In the genomic region with DNA sequence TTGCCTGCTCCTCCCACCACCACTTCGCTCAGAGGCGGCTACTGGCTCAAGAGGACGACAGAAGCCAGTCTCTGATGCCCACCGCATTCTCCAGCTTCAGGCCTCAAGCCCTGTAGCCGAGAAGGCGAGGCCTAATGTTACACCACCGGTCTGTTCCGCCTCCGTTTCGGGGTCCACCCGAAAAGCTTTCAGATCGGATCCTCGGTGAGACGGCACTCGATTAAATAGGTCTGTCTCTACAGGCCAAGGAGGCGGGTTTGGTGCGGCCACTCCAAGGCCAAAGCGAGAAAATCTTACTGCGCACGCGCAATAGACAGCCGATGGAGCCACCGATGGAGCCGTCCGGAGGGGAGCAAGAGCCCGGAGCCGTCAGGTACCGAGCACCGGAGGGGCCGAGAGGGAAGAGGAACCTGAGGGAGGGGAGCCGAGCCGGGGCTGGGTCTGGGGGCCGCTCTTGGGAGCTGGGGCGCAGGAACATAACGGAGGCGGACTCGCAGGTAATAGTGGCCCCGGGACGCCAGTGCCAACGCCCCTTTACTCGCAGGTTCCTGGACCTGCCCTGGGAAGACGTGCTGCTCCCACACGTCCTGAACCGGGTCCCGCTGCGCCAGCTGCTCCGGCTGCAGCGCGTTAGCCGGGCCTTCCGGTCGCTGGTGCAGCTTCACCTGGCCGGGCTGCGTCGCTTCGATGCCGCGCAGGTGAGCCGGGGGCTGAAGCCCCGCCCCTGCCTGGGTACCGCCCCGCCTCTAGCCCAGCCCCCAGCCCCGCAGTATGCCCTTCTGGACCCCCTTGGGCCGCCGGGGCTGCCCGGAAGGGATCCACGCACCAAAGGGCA, we compare ENCODE assay signal across 1 cellular context.
TF ChIP-seq lines count a peak whose summit lies in the region.

Gene FBXL15, plus strand, starts transcription at position 27 of the 835 bp plus-strand sequence. Its CDS starts 294 bp downstream, at position 321.

TF ChIP-seq in K562, 482 proteins besides CTCF, POLR2A, EP300 and RAD21 (continued from another document):
- TF ChIP-seq YY1 (IDR thresholded peaks at IDR 0.05; ENCODE audit: borderline replicate concordance in 1 of 3, control insufficient read depth in 1 of 3, extremely low read depth in 1 of 3, insufficient read depth in 3 of 3, insufficient read length in 1 of 3, insufficient replicate concordance in 2 of 3, low read depth in 1 of 3, low read length in 2 of 3) (peak in 2 of 3 experiments; percentile 56 to 65), FUS (optimal IDR thresholded peaks at IDR 0.05; ENCODE audit: low read depth, low read length) (no peak), CTBP1 (IDR thresholded peaks at IDR 0.05; ENCODE audit: borderline replicate concordance) (peak; percentile 63; the same call in 1 of the 2 replicates), EHMT2 (IDR thresholded peaks at IDR 0.05) (peak; percentile 55; the same call in 1 of the 2 replicates), HLTF (IDR thresholded peaks at IDR 0.05) (peak; percentile 80; the same call in 1 of the 2 replicates), XRCC5 (IDR thresholded peaks at IDR 0.05; ENCODE audit: low read depth, low read length) (peak; percentile 97), PURB (CRISPR knock-in tag; IDR thresholded peaks at IDR 0.05; ENCODE audit: low read depth) (no peak), DIDO1 (tag; IDR thresholded peaks at IDR 0.05; ENCODE audit: low read depth) (peak; percentile 79), SP1 (CRISPR knock-in tag; IDR thresholded peaks at IDR 0.05) (peak; percentile 81), PCBP1 (IDR thresholded peaks at IDR 0.05; ENCODE audit: low read depth, low read length, poor library complexity, severe bottlenecking) (peak; percentile 51), HDAC1 (IDR thresholded peaks at IDR 0.05) (peak in 1 of 2 experiments; percentile 46; a peak in 1 of 4 replicates), SAFB (IDR thresholded peaks at IDR 0.05; ENCODE audit: borderline replicate concordance, low read depth, low read length) (no peak), ELF2 (CRISPR knock-in tag; IDR thresholded peaks at IDR 0.05) (0 out of 2 replicates have a peak, but pooled peaks have one; percentile 30), PHF20 (IDR thresholded peaks at IDR 0.05; ENCODE audit: partially characterized antibody) (peak; percentile 72), CXXC5 (CRISPR knock-in tag; IDR thresholded peaks at IDR 0.05) (peak; percentile 59; the same call in 1 of the 2 replicates), ZSCAN29 (IDR thresholded peaks at IDR 0.05) (peak; percentile 46; the same call in 1 of the 2 replicates), RBFOX2 (IDR thresholded peaks at IDR 0.05; ENCODE audit: low read depth, low read length) (peak; percentile 34; the same call in 1 of the 2 replicates), EP400 (IDR thresholded peaks at IDR 0.05) (peak; percentile 76)
- TF ChIP-seq, protein P1, sequence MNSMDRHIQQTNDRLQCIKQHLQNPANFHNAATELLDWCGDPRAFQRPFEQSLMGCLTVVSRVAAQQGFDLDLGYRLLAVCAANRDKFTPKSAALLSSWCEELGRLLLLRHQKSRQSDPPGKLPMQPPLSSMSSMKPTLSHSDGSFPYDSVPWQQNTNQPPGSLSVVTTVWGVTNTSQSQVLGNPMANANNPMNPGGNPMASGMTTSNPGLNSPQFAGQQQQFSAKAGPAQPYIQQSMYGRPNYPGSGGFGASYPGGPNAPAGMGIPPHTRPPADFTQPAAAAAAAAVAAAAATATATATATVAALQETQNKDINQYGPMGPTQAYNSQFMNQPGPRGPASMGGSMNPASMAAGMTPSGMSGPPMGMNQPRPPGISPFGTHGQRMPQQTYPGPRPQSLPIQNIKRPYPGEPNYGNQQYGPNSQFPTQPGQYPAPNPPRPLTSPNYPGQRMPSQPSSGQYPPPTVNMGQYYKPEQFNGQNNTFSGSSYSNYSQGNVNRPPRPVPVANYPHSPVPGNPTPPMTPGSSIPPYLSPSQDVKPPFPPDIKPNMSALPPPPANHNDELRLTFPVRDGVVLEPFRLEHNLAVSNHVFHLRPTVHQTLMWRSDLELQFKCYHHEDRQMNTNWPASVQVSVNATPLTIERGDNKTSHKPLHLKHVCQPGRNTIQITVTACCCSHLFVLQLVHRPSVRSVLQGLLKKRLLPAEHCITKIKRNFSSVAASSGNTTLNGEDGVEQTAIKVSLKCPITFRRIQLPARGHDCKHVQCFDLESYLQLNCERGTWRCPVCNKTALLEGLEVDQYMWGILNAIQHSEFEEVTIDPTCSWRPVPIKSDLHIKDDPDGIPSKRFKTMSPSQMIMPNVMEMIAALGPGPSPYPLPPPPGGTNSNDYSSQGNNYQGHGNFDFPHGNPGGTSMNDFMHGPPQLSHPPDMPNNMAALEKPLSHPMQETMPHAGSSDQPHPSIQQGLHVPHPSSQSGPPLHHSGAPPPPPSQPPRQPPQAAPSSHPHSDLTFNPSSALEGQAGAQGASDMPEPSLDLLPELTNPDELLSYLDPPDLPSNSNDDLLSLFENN (IDR thresholded peaks at IDR 0.05; ENCODE audit: low read depth in 2 of 2, low read length in 2 of 2) = peak in 1 of 2 experiments; percentile 89; a peak in 2 of 4 replicates
- TF ChIP-seq, protein P2, sequence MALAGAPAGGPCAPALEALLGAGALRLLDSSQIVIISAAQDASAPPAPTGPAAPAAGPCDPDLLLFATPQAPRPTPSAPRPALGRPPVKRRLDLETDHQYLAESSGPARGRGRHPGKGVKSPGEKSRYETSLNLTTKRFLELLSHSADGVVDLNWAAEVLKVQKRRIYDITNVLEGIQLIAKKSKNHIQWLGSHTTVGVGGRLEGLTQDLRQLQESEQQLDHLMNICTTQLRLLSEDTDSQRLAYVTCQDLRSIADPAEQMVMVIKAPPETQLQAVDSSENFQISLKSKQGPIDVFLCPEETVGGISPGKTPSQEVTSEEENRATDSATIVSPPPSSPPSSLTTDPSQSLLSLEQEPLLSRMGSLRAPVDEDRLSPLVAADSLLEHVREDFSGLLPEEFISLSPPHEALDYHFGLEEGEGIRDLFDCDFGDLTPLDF (CRISPR knock-in tag; IDR thresholded peaks at IDR 0.05) = no peak
- TF ChIP-seq, protein P3, sequence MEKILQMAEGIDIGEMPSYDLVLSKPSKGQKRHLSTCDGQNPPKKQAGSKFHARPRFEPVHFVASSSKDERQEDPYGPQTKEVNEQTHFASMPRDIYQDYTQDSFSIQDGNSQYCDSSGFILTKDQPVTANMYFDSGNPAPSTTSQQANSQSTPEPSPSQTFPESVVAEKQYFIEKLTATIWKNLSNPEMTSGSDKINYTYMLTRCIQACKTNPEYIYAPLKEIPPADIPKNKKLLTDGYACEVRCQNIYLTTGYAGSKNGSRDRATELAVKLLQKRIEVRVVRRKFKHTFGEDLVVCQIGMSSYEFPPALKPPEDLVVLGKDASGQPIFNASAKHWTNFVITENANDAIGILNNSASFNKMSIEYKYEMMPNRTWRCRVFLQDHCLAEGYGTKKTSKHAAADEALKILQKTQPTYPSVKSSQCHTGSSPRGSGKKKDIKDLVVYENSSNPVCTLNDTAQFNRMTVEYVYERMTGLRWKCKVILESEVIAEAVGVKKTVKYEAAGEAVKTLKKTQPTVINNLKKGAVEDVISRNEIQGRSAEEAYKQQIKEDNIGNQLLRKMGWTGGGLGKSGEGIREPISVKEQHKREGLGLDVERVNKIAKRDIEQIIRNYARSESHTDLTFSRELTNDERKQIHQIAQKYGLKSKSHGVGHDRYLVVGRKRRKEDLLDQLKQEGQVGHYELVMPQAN (IDR thresholded peaks at IDR 0.05; ENCODE audit: borderline replicate concordance) = peak; percentile 71; the same call in 1 of the 2 replicates
